In the genomic region with DNA sequence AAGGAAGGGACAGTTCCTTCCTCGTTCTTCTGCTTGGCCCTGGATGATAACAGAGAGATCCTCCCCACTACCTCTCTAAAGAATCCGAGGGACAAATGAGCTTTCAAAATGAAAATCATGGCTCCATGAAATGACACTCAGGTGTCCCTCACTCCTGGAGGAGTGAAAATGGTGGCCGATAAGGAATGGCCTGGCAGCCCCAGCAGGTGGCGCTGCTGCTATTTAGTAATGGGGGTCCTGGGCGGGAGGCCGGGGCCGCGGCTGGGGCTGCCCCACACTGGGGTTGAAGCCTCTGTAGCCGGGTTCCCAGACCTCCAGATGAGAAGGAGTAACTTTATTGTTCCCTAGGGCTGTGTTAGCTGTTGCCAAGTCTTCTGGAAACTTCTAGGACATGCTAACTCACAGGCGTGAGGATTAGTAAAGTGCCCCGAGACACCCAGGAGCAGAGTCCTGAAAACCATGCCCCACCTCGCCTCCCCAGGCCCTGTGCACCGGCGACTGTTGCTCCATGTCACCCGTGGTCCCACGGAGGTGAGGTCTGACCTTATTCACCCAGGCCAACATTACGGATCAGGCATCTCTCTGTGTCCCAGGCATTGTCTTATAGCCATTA, we compare ENCODE assay signal across 8 cellular contexts.
DNase-seq lines count a peak whose midpoint lies in the region; ATAC-seq and TF ChIP-seq lines count a peak whose summit lies in the region.

No MANE protein-coding gene starts in this region.

- peaks cover 0 to 3% (median 2%) of the 10 kb centered on the region in 4 donors for H3K4me1 Mint-ChIP-seq in CD4-positive, alpha-beta memory T cell
- H3K4me1 Mint-ChIP-seq in activated CD8-positive, alpha-beta T cell treated with anti-CD3 and anti-CD28 coated beads for 36 hours (ENCODE audit: low read depth), result peaks cover 2% of the 10 kb centered on the region

- DNase-seq in CD4-positive, alpha-beta memory T cell, result peak in 4 of 5 donors; percentile 41 to 51 (median 44)
- DNase-seq in NCI-H2196 treated with DMSO at 0.1 percent for 48 hours (lab: John Stamatoyannopoulos, UW; ENCODE audit: unreplicated experiment) (peak; percentile 25), mesenchymal stem cell (peak; percentile 58)
- DNase-seq in activated CD8-positive, alpha-beta T cell treated with anti-CD3 and anti-CD28 coated beads for 36 hours, result peak; percentile 80
- peak; percentile 49 for DNase-seq in effector CD4-positive, alpha-beta T cell
- DNase-seq in stimulated activated CD8-positive, alpha-beta memory T cell treated with anti-CD3 and anti-CD28 coated beads, Interleukin-2, amount 100 ng/mL, for 1 hour (ENCODE audit: low read depth in 2 of 2), result peak; percentile 26 to 39

- no peaks in the 10 kb centered on the region for H3K36me3 ChIP-seq in CD4-positive, alpha-beta memory T cell (ENCODE audit: insufficient read depth, low read length)
- peaks cover 3 to 46% of the 10 kb centered on the region in 2 experiments for H3K36me3 ChIP-seq in mesenchymal stem cell (ENCODE audit: control insufficient read depth in 1 of 2, insufficient read depth in 2 of 2, low read depth in 1 of 2, low read length in 2 of 2)

- H3K9me3 ChIP-seq in CD4-positive, alpha-beta memory T cell (ENCODE audit: control insufficient read depth in 1 of 2, low read length in 2 of 2), result no peaks in the 10 kb centered on the region
- no peaks in the 10 kb centered on the region for H3K9me3 ChIP-seq in mesenchymal stem cell (ENCODE audit: control insufficient read depth, low read length)

- no peak overlapping the region for H4K8ac ChIP-seq in mesenchymal stem cell (ENCODE audit: low read length)

- H2BK12ac ChIP-seq in mesenchymal stem cell (ENCODE audit: low read length in 2 of 2), result peak overlapping the region in 1 of 2 experiments; percentile 1

- H3K27ac ChIP-seq in CD4-positive, alpha-beta memory T cell (ENCODE audit: low read depth, low read length), result no peak overlapping the region
- H3K27ac ChIP-seq in mesenchymal stem cell (ENCODE audit: low read length, poor library complexity, severe bottlenecking), result peak overlapping the region; percentile 9

- peak; percentile 83 for TF ChIP-seq CTCF in activated CD8-positive, alpha-beta T cell treated with anti-CD3 and anti-CD28 coated beads for 36 hours (IDR thresholded peaks at IDR 0.05)

- WGBS in mesenchymal stem cell, result 49% methylated on average over 17 of the region's 17 CpGs

- H3K36me3 Mint-ChIP-seq in CD4-positive, alpha-beta memory T cell, result no peaks in the 10 kb centered on the region
- no peaks in the 10 kb centered on the region for H3K36me3 Mint-ChIP-seq in activated CD8-positive, alpha-beta T cell treated with anti-CD3 and anti-CD28 coated beads for 36 hours (ENCODE audit: low read depth)

- peak overlapping the region; percentile 5 for H2BK5ac ChIP-seq in mesenchymal stem cell (ENCODE audit: low read depth, low read length, poor library complexity, severe bottlenecking)

- H3K4me3 ChIP-seq in CD4-positive, alpha-beta memory T cell (ENCODE audit: low read length in 2 of 2), result no peak overlapping the region
- no peak overlapping the region for H3K4me3 ChIP-seq in mesenchymal stem cell (ENCODE audit: insufficient read depth in 1 of 2, low read depth in 1 of 2, low read length in 2 of 2)

- H3K79me1 ChIP-seq in mesenchymal stem cell (replicated peaks; ENCODE audit: low read length, poor library complexity, severe bottlenecking), result peaks cover 28% of the 10 kb centered on the region

- no peak overlapping the region for H4K91ac ChIP-seq in mesenchymal stem cell (ENCODE audit: low read length)

- no peak overlapping the region for H3K14ac ChIP-seq in mesenchymal stem cell (ENCODE audit: low read length in 2 of 2)

- no peaks in the 10 kb centered on the region for H3K27me3 ChIP-seq in CD4-positive, alpha-beta memory T cell (ENCODE audit: insufficient read depth, low read length)
- no peaks in the 10 kb centered on the region for H3K27me3 ChIP-seq in mesenchymal stem cell (ENCODE audit: control insufficient read depth in 1 of 2, insufficient read depth in 1 of 2, low read length in 2 of 2)

- H3K4me2 ChIP-seq in mesenchymal stem cell (ENCODE audit: low read length, poor library complexity, severe bottlenecking), result no peak overlapping the region

- no peak overlapping the region for H2AK5ac ChIP-seq in mesenchymal stem cell (ENCODE audit: low read length, severe bottlenecking)

- peaks cover 7% of the 10 kb centered on the region for H3K4me1 ChIP-seq in CD4-positive, alpha-beta memory T cell (ENCODE audit: insufficient read depth, low read length)
- H3K4me1 ChIP-seq in mesenchymal stem cell (ENCODE audit: control insufficient read depth, insufficient read depth, low read depth, low read length), result peaks cover 26% of the 10 kb centered on the region

- POLR2A ChIA-PET in CD4-positive, alpha-beta memory T cell (lab: Charles Lee; ENCODE audit: partially characterized antibody), result no interaction called here
- POLR2A ChIA-PET in activated CD8-positive, alpha-beta T cell treated with anti-CD3 and anti-CD28 coated beads for 36 hours (lab: Charles Lee), result no interaction called here

- H3K18ac ChIP-seq in mesenchymal stem cell (ENCODE audit: low read depth in 1 of 2, low read length in 2 of 2), result no peak overlapping the region

- intact Hi-C loops in CD4-positive, alpha-beta memory T cell (cut with micrococcal nuclease), result loop anchor here (1.0 to 10.0 kb wide), 4 partner anchors 100 to 785 kb away; a partner anchor contains a TSS
- intact Hi-C loops in activated CD8-positive, alpha-beta T cell treated with anti-CD3 and anti-CD28 coated beads for 36 hours (cut with micrococcal nuclease), result loop anchor here (10.0 kb wide), 4 partner anchors 368 to 768 kb away; no protein-coding TSS in a partner anchor

- H2BK15ac ChIP-seq in mesenchymal stem cell (ENCODE audit: low read depth, poor library complexity, severe bottlenecking), result no peak overlapping the region

- H3K27me3 Mint-ChIP-seq in CD4-positive, alpha-beta memory T cell, result no peaks in the 10 kb centered on the region
- H3K27me3 Mint-ChIP-seq in activated CD8-positive, alpha-beta T cell treated with anti-CD3 and anti-CD28 coated beads for 36 hours, result no peaks in the 10 kb centered on the region

- CTCF ChIA-PET in CD4-positive, alpha-beta memory T cell (lab: Charles Lee; ENCODE audit: partially characterized antibody), result interaction anchor here (0.7 to 1.3 kb wide), 7 partner anchors 237 to 1360 kb away, joined by 3 to 11 read pairs (median 4); no protein-coding TSS in a partner anchor
- CTCF ChIA-PET in activated CD8-positive, alpha-beta T cell treated with anti-CD3 and anti-CD28 coated beads for 36 hours (lab: Charles Lee), result interaction anchor here (0.7 to 1.8 kb wide), 16 partner anchors 11 to 806 kb away, joined by 3 to 6 read pairs (median 3); no protein-coding TSS in a partner anchor

- H2BK120ac ChIP-seq in mesenchymal stem cell (ENCODE audit: low read depth, low read length), result no peak overlapping the region

- H3K4me3 Mint-ChIP-seq in CD4-positive, alpha-beta memory T cell, result no peak overlapping the region
- no peak overlapping the region for H3K4me3 Mint-ChIP-seq in activated CD8-positive, alpha-beta T cell treated with anti-CD3 and anti-CD28 coated beads for 36 hours

- H3K4ac ChIP-seq in mesenchymal stem cell (ENCODE audit: low read depth in 1 of 2, low read length in 2 of 2), result no peak overlapping the region

- H3K23ac ChIP-seq in mesenchymal stem cell (ENCODE audit: low read length in 2 of 2), result no peak overlapping the region

- no peak overlapping the region for H2AFZ ChIP-seq in mesenchymal stem cell (ENCODE audit: low read depth, low read length)

- ATAC-seq in GM21786 (IDR thresholded peaks at IDR 0.05; ENCODE audit: unreplicated experiment), result peak; percentile 49
- ATAC-seq in activated CD8-positive, alpha-beta T cell treated with anti-CD3 and anti-CD28 coated beads for 36 hours, result peak; percentile 63
- ATAC-seq in HG03378 (IDR thresholded peaks at IDR 0.05; ENCODE audit: unreplicated experiment), result no peak

- H3K9ac ChIP-seq in mesenchymal stem cell (ENCODE audit: low read length), result peak overlapping the region; percentile 27

- H3K9me3 Mint-ChIP-seq in CD4-positive, alpha-beta memory T cell, result peaks cover 0 to 2% (median 0%) of the 10 kb centered on the region in 8 donors
- H3K9me3 Mint-ChIP-seq in activated CD8-positive, alpha-beta T cell treated with anti-CD3 and anti-CD28 coated beads for 36 hours, result no peaks in the 10 kb centered on the region

- no peak overlapping the region for H3K27ac Mint-ChIP-seq in CD4-positive, alpha-beta memory T cell
- H3K27ac Mint-ChIP-seq in activated CD8-positive, alpha-beta T cell treated with anti-CD3 and anti-CD28 coated beads for 36 hours, result no peak overlapping the region

Comparison
In these comparisons a context has a peak if more than half of its experiments do, and no peak if none do; other contexts are left out.
1. DNase-seq: peak in every context shown above with its lines; median percentile 80 in activated CD8-positive, alpha-beta T cell treated with anti-CD3 and anti-CD28 coated beads for 36 hours; 58 in mesenchymal stem cell; 49 in effector CD4-positive, alpha-beta T cell; 44 in CD4-positive, alpha-beta memory T cell; 32 in stimulated activated CD8-positive, alpha-beta memory T cell treated with anti-CD3 and anti-CD28 coated beads, Interleukin-2, amount 100 ng/mL, for 1 hour; 25 in NCI-H2196 treated with DMSO at 0.1 percent for 48 hours.